In the genomic region with DNA sequence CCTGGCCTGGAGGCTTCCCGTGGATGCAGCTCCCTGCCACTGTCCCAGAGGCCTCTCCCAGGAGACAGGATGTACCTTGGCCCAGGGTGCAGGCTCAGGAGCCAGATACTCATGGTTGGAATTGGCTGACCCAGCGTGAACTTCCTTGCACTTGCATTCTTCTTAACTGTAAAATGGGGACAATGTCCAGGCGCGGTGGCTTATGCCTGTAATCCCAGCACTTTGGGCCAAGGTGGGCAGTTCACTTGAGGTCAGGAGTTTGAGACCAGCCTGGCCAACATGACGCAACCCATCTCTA, we compare ENCODE assay signal across 1 cellular context.
TF ChIP-seq lines count a peak whose summit lies in the region.

No MANE protein-coding gene starts in this region.

TF ChIP-seq in GM23338, 12 proteins besides CTCF, POLR2A, EP300 and RAD21:
- TF ChIP-seq NANOG (IDR thresholded peaks at IDR 0.05; ENCODE audit: borderline replicate concordance), result no peak
- TF ChIP-seq STAT1 (IDR thresholded peaks at IDR 0.05; ENCODE audit: unreplicated experiment), result no peak
- TF ChIP-seq CREB1 (CRISPR knock-in tag; IDR thresholded peaks at IDR 0.05; ENCODE audit: low read depth), result no peak
- no peak for TF ChIP-seq ZNF114 (CRISPR knock-in tag; IDR thresholded peaks at IDR 0.05)
TF ChIP-seq in GM23338: peak in this region for 0.
